In the genomic region with DNA sequence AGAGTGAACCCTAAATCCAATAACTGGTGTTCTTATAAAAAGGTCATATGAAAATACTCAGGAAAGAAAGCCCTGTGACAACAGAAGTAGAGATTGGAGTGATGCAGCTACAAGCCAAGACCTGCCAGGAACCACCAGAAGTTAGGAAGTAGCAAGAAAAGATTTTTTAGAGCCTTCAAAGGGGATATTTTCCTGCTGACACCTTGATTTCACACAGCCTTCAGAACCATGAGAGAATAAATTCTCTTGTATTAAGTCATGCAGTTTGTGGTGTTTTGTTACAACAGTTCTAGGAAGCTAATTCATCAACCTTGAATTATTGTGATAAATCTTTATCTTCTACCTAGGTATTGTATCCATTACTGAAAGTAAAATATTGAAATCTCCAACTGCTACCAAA, we compare ENCODE assay signal across 20 cellular contexts.
DNase-seq lines count a peak whose midpoint lies in the region; ATAC-seq, FAIRE-seq and TF ChIP-seq lines count a peak whose summit lies in the region.
"Had no signal": no experiment of that assay in that cellular context is flagged by ENCODE, and none has a peak within 500 bp of the region (broad histone marks: within the 10 kb centered on the region; RNA-seq: fewer than 3 reads in every experiment).

No MANE protein-coding gene starts in this region.

- no peaks in the 10 kb centered on the region for H3K27me3 ChIP-seq in endodermal cell (ENCODE audit: control insufficient read depth, insufficient read depth, low read length, poor library complexity, severe bottlenecking)
- no peaks in the 10 kb centered on the region for H3K27me3 ChIP-seq in keratinocyte (ENCODE audit: control insufficient read depth, extremely low read depth, insufficient read depth, low read length)
- no peaks in the 10 kb centered on the region for H3K27me3 ChIP-seq in MG63

- no peak overlapping the region for H3K27ac Mint-ChIP-seq in endodermal cell
- no peak overlapping the region for H3K27ac Mint-ChIP-seq in activated CD4-positive, alpha-beta memory T cell treated with anti-CD3 and anti-CD28 coated beads for 36 hours
- H3K27ac Mint-ChIP-seq: CD4-positive, alpha-beta memory T cell; GM23338; H9; HFFc6 had no signal

- no peaks in the 10 kb centered on the region for H4K20me1 ChIP-seq in keratinocyte (ENCODE audit: control insufficient read depth, extremely low read depth, insufficient read depth, low read length)

- H3K9me3 Mint-ChIP-seq in endodermal cell, result peaks cover 23% of the 10 kb centered on the region
- H3K9me3 Mint-ChIP-seq in activated CD4-positive, alpha-beta memory T cell treated with anti-CD3 and anti-CD28 coated beads for 36 hours, result peaks cover 3% of the 10 kb centered on the region

- DNase-seq in M059J (ENCODE audit: low read depth) (peak; percentile 17), amniotic epithelial cell (ENCODE audit: low read depth) (peak; percentile 35), endodermal cell (no peak), keratinocyte (ENCODE audit: low read depth, low spot score) (no peak), NCI-H1105 treated with DMSO at 0.1 percent for 48 hours (lab: John Stamatoyannopoulos, UW) (no peak), MG63 (no peak)
- no peak for DNase-seq in activated CD4-positive, alpha-beta memory T cell treated with anti-CD3 and anti-CD28 coated beads for 36 hours
- DNase-seq: C1 segment of cervical spinal cord; Calu3; CD4-positive, alpha-beta memory T cell; COR-L47; DMS53; DMS79 treated with DMSO at 0.1 percent for 48 hours; GF-D8; H9; HFFc6 had no signal

- no peaks in the 10 kb centered on the region for H3K27me3 Mint-ChIP-seq in endodermal cell (ENCODE audit: insufficient read depth)
- H3K27me3 Mint-ChIP-seq in activated CD4-positive, alpha-beta memory T cell treated with anti-CD3 and anti-CD28 coated beads for 36 hours, result no peaks in the 10 kb centered on the region
- H3K27me3 Mint-ChIP-seq: CD4-positive, alpha-beta memory T cell had no signal

- H3K4me1 Mint-ChIP-seq in endodermal cell, result peaks cover 38% of the 10 kb centered on the region
- no peaks in the 10 kb centered on the region for H3K4me1 Mint-ChIP-seq in activated CD4-positive, alpha-beta memory T cell treated with anti-CD3 and anti-CD28 coated beads for 36 hours (ENCODE audit: low read depth)
- H3K4me1 Mint-ChIP-seq: CD4-positive, alpha-beta memory T cell had no signal

- H3K9me1 ChIP-seq in keratinocyte (ENCODE audit: control insufficient read depth, extremely low read depth, insufficient read depth, low read length), result no peaks in the 10 kb centered on the region

- intact Hi-C loops in activated CD4-positive, alpha-beta memory T cell treated with anti-CD3 and anti-CD28 coated beads for 36 hours (cut with micrococcal nuclease), result loop anchor here (2.0 kb wide), 1 partner anchor 122 kb away; no protein-coding TSS in a partner anchor

- H2AFZ ChIP-seq in keratinocyte (ENCODE audit: control insufficient read depth, low read length), result no peak overlapping the region
- H2AFZ ChIP-seq: GM23338 had no signal

- H3K4me3 ChIP-seq in endodermal cell (ENCODE audit: low read length) (peak overlapping the region; percentile 9), keratinocyte (ENCODE audit: control insufficient read depth in 2 of 3, extremely low read depth in 1 of 3, insufficient read depth in 2 of 3, low read depth in 1 of 3, low read length in 3 of 3) (no peak overlapping the region), MG63 (no peak overlapping the region)
- H3K4me3 ChIP-seq: GM23338 had no signal

- CTCF ChIA-PET in activated CD4-positive, alpha-beta memory T cell treated with anti-CD3 and anti-CD28 coated beads for 36 hours (lab: Charles Lee), result no interaction called here

- peak; percentile 74 for FAIRE-seq in keratinocyte (lab: Jason Lieb, UNC)
- FAIRE-seq: GM12891, GM18507 had no signal

- H3K79me2 ChIP-seq in keratinocyte (ENCODE audit: control insufficient read depth, insufficient read depth, low read length), result no peaks in the 10 kb centered on the region

- no peak overlapping the region for H3K4me2 ChIP-seq in keratinocyte (ENCODE audit: control insufficient read depth, extremely low read depth, insufficient read depth, low read depth, low read length)
- H3K4me2 ChIP-seq: GM23338 had no signal

- no peaks in the 10 kb centered on the region for H3K36me3 ChIP-seq in endodermal cell (ENCODE audit: control insufficient read depth, insufficient read depth, low read length)
- H3K36me3 ChIP-seq in keratinocyte (ENCODE audit: control insufficient read depth in 2 of 2, extremely low read depth in 1 of 2, insufficient read depth in 2 of 2, low read length in 2 of 2), result no peaks in the 10 kb centered on the region
- H3K36me3 ChIP-seq in MG63, result no peaks in the 10 kb centered on the region

- H3K4me1 ChIP-seq in endodermal cell (ENCODE audit: control insufficient read depth, insufficient read depth, low read length) (peaks cover 29% of the 10 kb centered on the region), keratinocyte (ENCODE audit: control insufficient read depth, extremely low read depth, insufficient read depth, low read length) (peaks cover 5% of the 10 kb centered on the region)

- POLR2A ChIA-PET in activated CD4-positive, alpha-beta memory T cell treated with anti-CD3 and anti-CD28 coated beads for 36 hours (lab: Charles Lee), result interaction anchor here (0.6 kb wide), 1 partner anchor 633 kb away, joined by 3 read pairs; no protein-coding TSS in a partner anchor

- H3K36me3 Mint-ChIP-seq in endodermal cell (ENCODE audit: low read depth), result peaks cover 8% of the 10 kb centered on the region
- H3K36me3 Mint-ChIP-seq in activated CD4-positive, alpha-beta memory T cell treated with anti-CD3 and anti-CD28 coated beads for 36 hours, result no peaks in the 10 kb centered on the region

- TF ChIP-seq CTCF in endodermal cell (conservative IDR thresholded peaks at IDR 0.05), result no peak
- no peak for TF ChIP-seq CTCF in keratinocyte (optimal IDR thresholded peaks at IDR 0.05 in 1 of 3, IDR thresholded peaks at IDR 0.05 in 1 of 3, conservative IDR thresholded peaks at IDR 0.05 in 1 of 3; ENCODE audit: extremely low read depth in 1 of 3, insufficient read depth in 2 of 3, low read length in 3 of 3)

- ATAC-seq in HG02623 (IDR thresholded peaks at IDR 0.05; ENCODE audit: unreplicated experiment), result no peak
- ATAC-seq: GM23338 had no signal

- H3K9ac ChIP-seq in endodermal cell (ENCODE audit: extremely low read depth, low read length, poor library complexity, severe bottlenecking) (no peak overlapping the region), keratinocyte (ENCODE audit: control insufficient read depth, extremely low read depth, insufficient read depth, low read length) (no peak overlapping the region)

- no peak overlapping the region for H3K27ac ChIP-seq in endodermal cell (ENCODE audit: low read depth, low read length)
- H3K27ac ChIP-seq in keratinocyte (ENCODE audit: control insufficient read depth, insufficient read depth, low read length), result no peak overlapping the region

- dilution Hi-C loops in keratinocyte (cut with MboI; ENCODE audit: extremely low pct_ligation_motif_present, low sequenced_read_pairs), result no loop called here

- H3K9me3 ChIP-seq in endodermal cell (ENCODE audit: control insufficient read depth, low read length) (peaks cover 27% of the 10 kb centered on the region), keratinocyte (ENCODE audit: control insufficient read depth, low read depth, low read length) (no peaks in the 10 kb centered on the region), MG63 (no peaks in the 10 kb centered on the region)

- H3K4me3 Mint-ChIP-seq in endodermal cell, result no peak overlapping the region
- no peak overlapping the region for H3K4me3 Mint-ChIP-seq in activated CD4-positive, alpha-beta memory T cell treated with anti-CD3 and anti-CD28 coated beads for 36 hours
- H3K4me3 Mint-ChIP-seq: CD4-positive, alpha-beta memory T cell; GM23338; H9; HFFc6 had no signal

Comparison
In these comparisons a context has a peak if more than half of its experiments do, and no peak if none do; other contexts are left out.
1. DNase-seq: peak in M059J (single experiment) and amniotic epithelial cell (single experiment); none in endodermal cell (single experiment), keratinocyte (single experiment), NCI-H1105 treated with DMSO at 0.1 percent for 48 hours (single experiment), activated CD4-positive, alpha-beta memory T cell treated with anti-CD3 and anti-CD28 coated beads for 36 hours (single experiment) and MG63 (single experiment).